31 cellular contexts compared by ENCODE assay signal in genomic region chr10:126787201-126787600, GRCh38.
"Had no signal": no experiment of that assay in that cellular context is flagged by ENCODE, and none has a peak within 500 bp of the region (broad histone marks: within the 10 kb centered on the region; RNA-seq: fewer than 3 reads in every experiment).

No MANE protein-coding gene starts in this region.

- H3K27me3 Mint-ChIP-seq: activated CD4-positive, alpha-beta T cell treated with anti-CD3 and anti-CD28 coated beads for 36 hours; activated CD4-positive, alpha-beta T cell treated with anti-CD3 and anti-CD28 coated beads, Interleukin-2, amount 10 ng/mL, durations not matched to agents 7 days and 5 days; activated naive CD8-positive, alpha-beta T cell; activated T-helper 17 cell treated with anti-CD3 and anti-CD28 coated beads, Interleukin-2, amount 50 U/mL, for 72 hours; dendritic cell treated with granulocyte-macrophage colony-stimulating factor and Interleukin-4, amounts not matched to agents 40 ng/mL and 50 ng/mL, for 4 days had no signal

- H3K27ac Mint-ChIP-seq: activated CD4-positive, alpha-beta T cell treated with anti-CD3 and anti-CD28 coated beads for 36 hours; activated CD4-positive, alpha-beta T cell treated with anti-CD3 and anti-CD28 coated beads, Interleukin-2, amount 10 ng/mL, durations not matched to agents 7 days and 5 days; activated CD8-positive, alpha-beta T cell treated with anti-CD3 and anti-CD28 coated beads for 36 hours; activated naive CD8-positive, alpha-beta T cell; activated T-helper 17 cell treated with anti-CD3 and anti-CD28 coated beads, Interleukin-2, amount 50 U/mL, for 72 hours; dendritic cell treated with granulocyte-macrophage colony-stimulating factor and Interleukin-4, amounts not matched to agents 40 ng/mL and 50 ng/mL, for 4 days; endodermal cell had no signal

- DNase-seq: activated CD4-positive, alpha-beta T cell treated with anti-CD3 and anti-CD28 coated beads for 36 hours; activated CD4-positive, alpha-beta T cell treated with anti-CD3 and anti-CD28 coated beads, Interleukin-2, amount 10 ng/mL, durations not matched to agents 7 days and 5 days; activated CD4-positive, alpha-beta T cell treated with anti-CD3 and anti-CD28 coated beads, Interleukin-2, amount 50 U/mL, for 4 hours; activated CD4-positive, CD25-positive, alpha-beta regulatory T cell; activated CD4-positive, CD25-positive, alpha-beta regulatory T cell treated with anti-CD3 and anti-CD28 coated beads, Interleukin-2, amount 50 U/mL, for 72 hours; activated CD8-positive, alpha-beta memory T cell treated with anti-CD3 and anti-CD28 coated beads for 24 hours; activated CD8-positive, alpha-beta T cell treated with anti-CD3 and anti-CD28 coated beads for 36 hours; activated effector memory CD4-positive, alpha-beta T cell treated with Interleukin-2 at 50 U/mL for 16 hours; activated gamma-delta T cell treated with Interleukin-2 at 50 U/mL for 16 hours; activated naive CD4-positive, alpha-beta T cell treated with anti-CD3 and anti-CD28 coated beads, Interleukin-2, amount 50 U/mL, for 16 hours; activated naive CD4-positive, alpha-beta T cell treated with Interleukin-2 at 50 U/mL for 16 hours; activated T-cell treated with anti-CD3 and anti-CD28 coated beads, Interleukin-2, amount 50 U/mL, for 4 hours; amniotic stem cell; anterior cingulate cortex; body of pancreas; caudate nucleus; cerebellar nuclear complex; colonic mucosa; dorsolateral prefrontal cortex; effector memory CD4-positive, alpha-beta T cell; endodermal cell; erythroblast; foreskin keratinocyte; gastrocnemius medialis; glutamatergic neuron; heart left ventricle; T-helper 2 cell had no signal

- H3K9me3 Mint-ChIP-seq: activated CD8-positive, alpha-beta T cell treated with anti-CD3 and anti-CD28 coated beads for 36 hours had no signal

- H3K9me3 ChIP-seq: body of pancreas, colonic mucosa, esophagus muscularis mucosa, gastrocnemius medialis had no signal

- H3K4me3 Mint-ChIP-seq: activated CD4-positive, alpha-beta T cell treated with anti-CD3 and anti-CD28 coated beads for 36 hours; activated CD4-positive, alpha-beta T cell treated with anti-CD3 and anti-CD28 coated beads, Interleukin-2, amount 10 ng/mL, durations not matched to agents 7 days and 5 days; activated CD8-positive, alpha-beta T cell treated with anti-CD3 and anti-CD28 coated beads for 36 hours; activated naive CD8-positive, alpha-beta T cell; activated T-cell treated with anti-CD3 and anti-CD28 coated beads, Interleukin-2, amount 50 U/mL, for 4 hours; activated T-helper 17 cell treated with anti-CD3 and anti-CD28 coated beads, Interleukin-2, amount 50 U/mL, for 72 hours; dendritic cell treated with granulocyte-macrophage colony-stimulating factor and Interleukin-4, amounts not matched to agents 40 ng/mL and 50 ng/mL, for 4 days; endodermal cell had no signal

- H3K36me3 ChIP-seq: colonic mucosa, esophagus muscularis mucosa, gastrocnemius medialis, heart left ventricle had no signal

- H3K36me3 Mint-ChIP-seq: activated naive CD8-positive, alpha-beta T cell had no signal

- H3K4me1 ChIP-seq: body of pancreas, colonic mucosa, esophagus muscularis mucosa, foreskin keratinocyte, gastrocnemius medialis, heart left ventricle had no signal

- H3K4me3 ChIP-seq: body of pancreas, colonic mucosa, dorsolateral prefrontal cortex, esophagus muscularis mucosa, gastrocnemius medialis, heart left ventricle had no signal

- H3K4me1 Mint-ChIP-seq: activated CD4-positive, alpha-beta T cell treated with anti-CD3 and anti-CD28 coated beads for 36 hours; activated CD4-positive, alpha-beta T cell treated with anti-CD3 and anti-CD28 coated beads, Interleukin-2, amount 10 ng/mL, durations not matched to agents 7 days and 5 days; activated T-helper 17 cell treated with anti-CD3 and anti-CD28 coated beads, Interleukin-2, amount 50 U/mL, for 72 hours; endodermal cell had no signal

- H3K27me3 ChIP-seq: body of pancreas, colonic mucosa, foreskin keratinocyte, gastrocnemius medialis had no signal
